Comparison of ENCODE assay signal across 18 cellular contexts in the genomic region with DNA sequence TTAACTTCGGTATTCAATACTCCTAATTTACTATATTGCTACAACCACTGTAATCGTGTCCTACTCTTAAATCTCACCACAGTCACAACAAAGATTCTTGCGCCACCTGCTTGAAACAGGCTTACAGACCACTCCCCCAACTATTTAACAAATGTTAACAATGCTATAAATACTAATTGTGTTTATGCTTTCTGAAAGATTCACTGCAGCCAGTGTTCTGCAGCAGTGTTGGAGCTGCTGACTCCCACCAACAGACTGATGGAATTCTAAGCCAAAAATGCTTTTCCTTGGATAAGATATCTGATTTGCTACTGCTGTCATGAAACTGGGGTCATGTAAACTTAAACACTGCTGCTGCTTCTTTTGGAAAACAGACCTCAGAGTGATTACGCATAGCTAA.
DNase-seq lines count a peak whose midpoint lies in the region; ATAC-seq, FAIRE-seq and TF ChIP-seq lines count a peak whose summit lies in the region.
"Had no signal": no experiment of that assay in that cellular context is flagged by ENCODE, and none has a peak within 500 bp of the region (broad histone marks: within the 10 kb centered on the region; RNA-seq: fewer than 3 reads in every experiment).

No MANE protein-coding gene starts in this region.

- peaks cover 9% of the 10 kb centered on the region for H3K4me1 ChIP-seq in osteoblast (ENCODE audit: insufficient read depth, low read length)
- H3K4me1 ChIP-seq: parathyroid adenoma, SJCRH30 had no signal

- H2AFZ ChIP-seq in osteoblast (ENCODE audit: low read length), result no peak overlapping the region
- H2AFZ ChIP-seq: parathyroid adenoma had no signal

- H3K79me2 ChIP-seq in osteoblast (ENCODE audit: insufficient read depth, low read length), result no peaks in the 10 kb centered on the region
- H3K79me2 ChIP-seq: parathyroid adenoma had no signal

- H3K9me3 ChIP-seq in osteoblast (ENCODE audit: low read depth, low read length), result no peaks in the 10 kb centered on the region
- H3K9me3 ChIP-seq: ascending aorta, esophagus squamous epithelium, SJCRH30 had no signal

- no peak for ATAC-seq in activated T-helper 17 cell treated with anti-CD3 and anti-CD28 coated beads, Interleukin-2, amount 50 U/mL, for 72 hours (replicated peaks)
- ATAC-seq in HG03039 (IDR thresholded peaks at IDR 0.05; ENCODE audit: unreplicated experiment), result no peak
- ATAC-seq: activated CD8-positive, alpha-beta T cell treated with anti-CD3 and anti-CD28 coated beads, Interleukin-2, amount 10 ng/mL, durations not matched to agents 7 days and 5 days had no signal

- no peaks in the 10 kb centered on the region for H3K36me3 ChIP-seq in osteoblast (ENCODE audit: insufficient read depth, low read length)
- H3K36me3 ChIP-seq: ascending aorta, esophagus squamous epithelium, SJCRH30 had no signal

- peak; percentile 16 for DNase-seq in Ammon's horn (ENCODE audit: low spot score)
- DNase-seq in HFFc6, result peak; percentile 61
- peak; percentile 87 for DNase-seq in fibroblast of peridontal ligament (ENCODE audit: extremely low read depth)
- DNase-seq in osteoblast (ENCODE audit: insufficient read length, low spot score, missing footprints), result no peak
- no peak for DNase-seq in RCC 7860 (ENCODE audit: low spot score)
- no peak for DNase-seq in CD1c-positive myeloid dendritic cell (ENCODE audit: extremely low spot score)
- DNase-seq: activated CD8-positive, alpha-beta T cell treated with anti-CD3 and anti-CD28 coated beads, Interleukin-2, amount 10 ng/mL, durations not matched to agents 7 days and 5 days; CD8-positive, alpha-beta memory T cell; esophagus squamous epithelium; NCI-H1105; NCI-H2227 treated with DMSO at 0.1 percent for 48 hours; SJCRH30 had no signal

- no peak overlapping the region for H3K4me3 ChIP-seq in osteoblast (ENCODE audit: insufficient read depth, low read length)
- H3K4me3 ChIP-seq: ascending aorta, esophagus squamous epithelium, SJCRH30 had no signal

- H4K20me1 ChIP-seq in osteoblast (ENCODE audit: insufficient read depth, low read length), result no peaks in the 10 kb centered on the region

- no peak for TF ChIP-seq CTCF in HFFc6 (IDR thresholded peaks at IDR 0.05)
- TF ChIP-seq CTCF in osteoblast (IDR thresholded peaks at IDR 0.05; ENCODE audit: extremely low read depth, low read depth, low read length), result no peak

- no peaks in the 10 kb centered on the region for H3K36me3 Mint-ChIP-seq in HFFc6 (ENCODE audit: low read depth)
- peaks cover 8% of the 10 kb centered on the region for H3K36me3 Mint-ChIP-seq in activated T-helper 17 cell treated with anti-CD3 and anti-CD28 coated beads, Interleukin-2, amount 50 U/mL, for 72 hours (ENCODE audit: low read depth)

- H3K4me3 Mint-ChIP-seq in HFFc6, result peak overlapping the region; percentile 44; the same call in 1 of the 2 replicates
- H3K4me3 Mint-ChIP-seq in activated T-helper 17 cell treated with anti-CD3 and anti-CD28 coated beads, Interleukin-2, amount 50 U/mL, for 72 hours, result no peak overlapping the region
- H3K4me3 Mint-ChIP-seq: activated CD8-positive, alpha-beta T cell treated with anti-CD3 and anti-CD28 coated beads, Interleukin-2, amount 10 ng/mL, durations not matched to agents 7 days and 5 days; CD8-positive, alpha-beta memory T cell; memory B cell had no signal

- peaks cover 24% of the 10 kb centered on the region for H3K4me1 Mint-ChIP-seq in HFFc6 (ENCODE audit: low read depth)
- H3K4me1 Mint-ChIP-seq in activated T-helper 17 cell treated with anti-CD3 and anti-CD28 coated beads, Interleukin-2, amount 50 U/mL, for 72 hours, result no peaks in the 10 kb centered on the region
- H3K4me1 Mint-ChIP-seq: CD8-positive, alpha-beta memory T cell; memory B cell had no signal

- peak overlapping the region; percentile 26 for H3K4me2 ChIP-seq in osteoblast (ENCODE audit: insufficient read depth, low read length)

- H3K27me3 Mint-ChIP-seq in HFFc6 (ENCODE audit: insufficient read depth), result no peaks in the 10 kb centered on the region
- H3K27me3 Mint-ChIP-seq in activated T-helper 17 cell treated with anti-CD3 and anti-CD28 coated beads, Interleukin-2, amount 50 U/mL, for 72 hours, result no peaks in the 10 kb centered on the region
- H3K27me3 Mint-ChIP-seq: CD8-positive, alpha-beta memory T cell; memory B cell had no signal

- H3K27me3 ChIP-seq in osteoblast (ENCODE audit: insufficient read depth, low read length), result no peaks in the 10 kb centered on the region
- H3K27me3 ChIP-seq: ascending aorta, esophagus squamous epithelium, SJCRH30 had no signal

- H3K9me3 Mint-ChIP-seq in HFFc6, result no peaks in the 10 kb centered on the region; the same call in 1 of the 2 replicates
- H3K9me3 Mint-ChIP-seq in activated T-helper 17 cell treated with anti-CD3 and anti-CD28 coated beads, Interleukin-2, amount 50 U/mL, for 72 hours, result no peaks in the 10 kb centered on the region
- H3K9me3 Mint-ChIP-seq: CD8-positive, alpha-beta memory T cell had no signal

- H3K27ac Mint-ChIP-seq in HFFc6, result peak overlapping the region; percentile 51
- no peak overlapping the region for H3K27ac Mint-ChIP-seq in activated T-helper 17 cell treated with anti-CD3 and anti-CD28 coated beads, Interleukin-2, amount 50 U/mL, for 72 hours
- H3K27ac Mint-ChIP-seq: activated CD8-positive, alpha-beta T cell treated with anti-CD3 and anti-CD28 coated beads, Interleukin-2, amount 10 ng/mL, durations not matched to agents 7 days and 5 days; memory B cell had no signal

- H3K27ac ChIP-seq in osteoblast (ENCODE audit: low read depth, low read length), result no peak overlapping the region
- H3K27ac ChIP-seq: ascending aorta, parathyroid adenoma, SJCRH30 had no signal

- FAIRE-seq in RCC 7860 (lab: Jason Lieb, UNC), result no peak
- FAIRE-seq: TTC549 had no signal

Comparison
In these comparisons a context has a peak if more than half of its experiments do, and no peak if none do; other contexts are left out.
1. DNase-seq: peak in Ammon's horn (single experiment), HFFc6 (single experiment) and fibroblast of peridontal ligament (single experiment); none in osteoblast (single experiment), RCC 7860 (single experiment) and CD1c-positive myeloid dendritic cell (single experiment).